In the genomic region with DNA sequence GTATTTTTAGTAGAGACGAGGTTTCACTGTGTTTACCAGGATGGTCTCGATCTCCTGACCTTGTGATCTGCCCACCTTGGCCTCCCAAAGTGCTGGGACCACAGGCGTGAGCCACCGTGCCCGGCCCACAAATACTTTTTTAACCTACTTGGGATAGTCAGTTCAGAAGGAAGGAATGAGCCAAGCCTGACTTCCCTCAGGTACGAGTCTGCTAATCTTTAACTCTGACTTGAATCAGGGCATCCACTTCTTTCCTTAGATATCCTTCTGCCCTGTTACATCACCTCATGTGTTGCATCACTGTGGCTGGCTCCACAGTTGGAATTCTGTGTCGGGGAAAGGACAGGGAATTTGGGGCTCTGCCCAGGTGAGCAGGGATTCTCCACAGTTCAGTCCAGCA, we compare ENCODE assay signal across 1 cellular context.
TF ChIP-seq lines count a peak whose summit lies in the region.

No MANE protein-coding gene starts in this region.

TF ChIP-seq in GM23338, 12 proteins besides CTCF, POLR2A, EP300 and RAD21:
- TF ChIP-seq, protein P1, sequence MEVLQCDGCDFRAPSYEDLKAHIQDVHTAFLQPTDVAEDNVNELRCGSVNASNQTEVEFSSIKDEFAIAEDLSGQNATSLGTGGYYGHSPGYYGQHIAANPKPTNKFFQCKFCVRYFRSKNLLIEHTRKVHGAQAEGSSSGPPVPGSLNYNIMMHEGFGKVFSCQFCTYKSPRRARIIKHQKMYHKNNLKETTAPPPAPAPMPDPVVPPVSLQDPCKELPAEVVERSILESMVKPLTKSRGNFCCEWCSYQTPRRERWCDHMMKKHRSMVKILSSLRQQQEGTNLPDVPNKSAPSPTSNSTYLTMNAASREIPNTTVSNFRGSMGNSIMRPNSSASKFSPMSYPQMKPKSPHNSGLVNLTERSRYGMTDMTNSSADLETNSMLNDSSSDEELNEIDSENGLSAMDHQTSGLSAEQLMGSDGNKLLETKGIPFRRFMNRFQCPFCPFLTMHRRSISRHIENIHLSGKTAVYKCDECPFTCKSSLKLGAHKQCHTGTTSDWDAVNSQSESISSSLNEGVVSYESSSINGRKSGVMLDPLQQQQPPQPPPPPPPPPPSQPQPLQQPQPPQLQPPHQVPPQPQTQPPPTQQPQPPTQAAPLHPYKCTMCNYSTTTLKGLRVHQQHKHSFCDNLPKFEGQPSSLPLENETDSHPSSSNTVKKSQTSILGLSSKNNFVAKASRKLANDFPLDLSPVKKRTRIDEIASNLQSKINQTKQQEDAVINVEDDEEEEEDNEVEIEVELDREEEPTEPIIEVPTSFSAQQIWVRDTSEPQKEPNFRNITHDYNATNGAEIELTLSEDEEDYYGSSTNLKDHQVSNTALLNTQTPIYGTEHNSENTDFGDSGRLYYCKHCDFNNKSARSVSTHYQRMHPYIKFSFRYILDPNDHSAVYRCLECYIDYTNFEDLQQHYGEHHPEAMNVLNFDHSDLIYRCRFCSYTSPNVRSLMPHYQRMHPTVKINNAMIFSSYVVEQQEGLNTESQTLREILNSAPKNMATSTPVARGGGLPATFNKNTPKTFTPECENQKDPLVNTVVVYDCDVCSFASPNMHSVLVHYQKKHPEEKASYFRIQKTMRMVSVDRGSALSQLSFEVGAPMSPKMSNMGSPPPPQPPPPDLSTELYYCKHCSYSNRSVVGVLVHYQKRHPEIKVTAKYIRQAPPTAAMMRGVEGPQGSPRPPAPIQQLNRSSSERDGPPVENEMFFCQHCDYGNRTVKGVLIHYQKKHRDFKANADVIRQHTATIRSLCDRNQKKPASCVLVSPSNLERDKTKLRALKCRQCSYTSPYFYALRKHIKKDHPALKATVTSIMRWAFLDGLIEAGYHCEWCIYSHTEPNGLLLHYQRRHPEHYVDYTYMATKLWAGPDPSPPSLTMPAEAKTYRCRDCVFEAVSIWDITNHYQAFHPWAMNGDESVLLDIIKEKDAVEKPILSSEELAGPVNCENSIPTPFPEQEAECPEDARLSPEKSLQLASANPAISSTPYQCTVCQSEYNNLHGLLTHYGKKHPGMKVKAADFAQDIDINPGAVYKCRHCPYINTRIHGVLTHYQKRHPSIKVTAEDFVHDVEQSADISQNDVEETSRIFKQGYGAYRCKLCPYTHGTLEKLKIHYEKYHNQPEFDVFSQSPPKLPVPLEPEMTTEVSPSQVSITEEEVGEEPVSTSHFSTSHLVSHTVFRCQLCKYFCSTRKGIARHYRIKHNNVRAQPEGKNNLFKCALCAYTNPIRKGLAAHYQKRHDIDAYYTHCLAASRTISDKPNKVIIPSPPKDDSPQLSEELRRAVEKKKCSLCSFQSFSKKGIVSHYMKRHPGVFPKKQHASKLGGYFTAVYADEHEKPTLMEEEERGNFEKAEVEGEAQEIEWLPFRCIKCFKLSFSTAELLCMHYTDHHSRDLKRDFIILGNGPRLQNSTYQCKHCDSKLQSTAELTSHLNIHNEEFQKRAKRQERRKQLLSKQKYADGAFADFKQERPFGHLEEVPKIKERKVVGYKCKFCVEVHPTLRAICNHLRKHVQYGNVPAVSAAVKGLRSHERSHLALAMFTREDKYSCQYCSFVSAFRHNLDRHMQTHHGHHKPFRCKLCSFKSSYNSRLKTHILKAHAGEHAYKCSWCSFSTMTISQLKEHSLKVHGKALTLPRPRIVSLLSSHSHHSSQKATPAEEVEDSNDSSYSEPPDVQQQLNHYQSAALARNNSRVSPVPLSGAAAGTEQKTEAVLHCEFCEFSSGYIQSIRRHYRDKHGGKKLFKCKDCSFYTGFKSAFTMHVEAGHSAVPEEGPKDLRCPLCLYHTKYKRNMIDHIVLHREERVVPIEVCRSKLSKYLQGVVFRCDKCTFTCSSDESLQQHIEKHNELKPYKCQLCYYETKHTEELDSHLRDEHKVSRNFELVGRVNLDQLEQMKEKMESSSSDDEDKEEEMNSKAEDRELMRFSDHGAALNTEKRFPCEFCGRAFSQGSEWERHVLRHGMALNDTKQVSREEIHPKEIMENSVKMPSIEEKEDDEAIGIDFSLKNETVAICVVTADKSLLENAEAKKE (CRISPR knock-in tag; IDR thresholded peaks at IDR 0.05): no peak
- TF ChIP-seq, protein P2, sequence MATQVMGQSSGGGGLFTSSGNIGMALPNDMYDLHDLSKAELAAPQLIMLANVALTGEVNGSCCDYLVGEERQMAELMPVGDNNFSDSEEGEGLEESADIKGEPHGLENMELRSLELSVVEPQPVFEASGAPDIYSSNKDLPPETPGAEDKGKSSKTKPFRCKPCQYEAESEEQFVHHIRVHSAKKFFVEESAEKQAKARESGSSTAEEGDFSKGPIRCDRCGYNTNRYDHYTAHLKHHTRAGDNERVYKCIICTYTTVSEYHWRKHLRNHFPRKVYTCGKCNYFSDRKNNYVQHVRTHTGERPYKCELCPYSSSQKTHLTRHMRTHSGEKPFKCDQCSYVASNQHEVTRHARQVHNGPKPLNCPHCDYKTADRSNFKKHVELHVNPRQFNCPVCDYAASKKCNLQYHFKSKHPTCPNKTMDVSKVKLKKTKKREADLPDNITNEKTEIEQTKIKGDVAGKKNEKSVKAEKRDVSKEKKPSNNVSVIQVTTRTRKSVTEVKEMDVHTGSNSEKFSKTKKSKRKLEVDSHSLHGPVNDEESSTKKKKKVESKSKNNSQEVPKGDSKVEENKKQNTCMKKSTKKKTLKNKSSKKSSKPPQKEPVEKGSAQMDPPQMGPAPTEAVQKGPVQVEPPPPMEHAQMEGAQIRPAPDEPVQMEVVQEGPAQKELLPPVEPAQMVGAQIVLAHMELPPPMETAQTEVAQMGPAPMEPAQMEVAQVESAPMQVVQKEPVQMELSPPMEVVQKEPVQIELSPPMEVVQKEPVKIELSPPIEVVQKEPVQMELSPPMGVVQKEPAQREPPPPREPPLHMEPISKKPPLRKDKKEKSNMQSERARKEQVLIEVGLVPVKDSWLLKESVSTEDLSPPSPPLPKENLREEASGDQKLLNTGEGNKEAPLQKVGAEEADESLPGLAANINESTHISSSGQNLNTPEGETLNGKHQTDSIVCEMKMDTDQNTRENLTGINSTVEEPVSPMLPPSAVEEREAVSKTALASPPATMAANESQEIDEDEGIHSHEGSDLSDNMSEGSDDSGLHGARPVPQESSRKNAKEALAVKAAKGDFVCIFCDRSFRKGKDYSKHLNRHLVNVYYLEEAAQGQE (IDR thresholded peaks at IDR 0.05; ENCODE audit: unreplicated experiment): no peak
- TF ChIP-seq STAT1 (IDR thresholded peaks at IDR 0.05; ENCODE audit: unreplicated experiment) (no peak), ZNF114 (CRISPR knock-in tag; IDR thresholded peaks at IDR 0.05) (no peak), ZNF331 (CRISPR knock-in tag; IDR thresholded peaks at IDR 0.05; ENCODE audit: low read depth) (no peak), POLR2AphosphoS5 (IDR thresholded peaks at IDR 0.05; ENCODE audit: low read depth) (no peak), NANOG (IDR thresholded peaks at IDR 0.05; ENCODE audit: borderline replicate concordance) (no peak), EZH2 (IDR thresholded peaks at IDR 0.05; ENCODE audit: low read depth, unreplicated experiment) (no peak), JUNB (IDR thresholded peaks at IDR 0.05; ENCODE audit: unreplicated experiment) (no peak), CREB1 (CRISPR knock-in tag; IDR thresholded peaks at IDR 0.05; ENCODE audit: low read depth) (no peak)
